Comparison of ENCODE assay signal across 18 cellular contexts in genomic region chrX:56505866-56506265, GRCh38.
"Had no signal": no experiment of that assay in that cellular context is flagged by ENCODE, and none has a peak within 500 bp of the region (broad histone marks: within the 10 kb centered on the region; RNA-seq: fewer than 3 reads in every experiment).

No MANE protein-coding gene starts in this region.

- H3K9me3 ChIP-seq: gastrocnemius medialis, lower lobe of right lung, pancreas had no signal

- H3K27ac ChIP-seq: gastrocnemius medialis, heart right ventricle, left ventricle myocardium inferior, lower lobe of right lung, pancreas, stomach had no signal

- DNase-seq: effector memory CD4-positive, alpha-beta T cell; gastrocnemius medialis; heart right ventricle; islet precursor cell; left cardiac atrium; left ventricle myocardium inferior; lower lobe of right lung; mesenchymal stem cell; naive B cell; occipital lobe; pancreas; small intestine; stimulated activated CD4-positive, alpha-beta T cell treated with anti-CD3 and anti-CD28 coated beads, Interleukin-12 subunit alpha, Interleukin-12 subunit beta, amount 100 ng/mL, for 4 hours; stimulated activated naive CD4-positive, alpha-beta T cell; stomach; substantia nigra; trophoblast cell had no signal

- H3K36me3 ChIP-seq: gastrocnemius medialis, heart right ventricle, left ventricle myocardium inferior, lower lobe of right lung, pancreas, stomach had no signal

- ATAC-seq: gastrocnemius medialis, heart right ventricle, left cardiac atrium, lower lobe of right lung, pancreas, right cardiac atrium had no signal

- H3K27me3 ChIP-seq: stomach had no signal

- H3K4me1 ChIP-seq: gastrocnemius medialis, heart right ventricle, left ventricle myocardium inferior, lower lobe of right lung, pancreas, stomach had no signal

- H3K4me3 ChIP-seq: gastrocnemius medialis, heart right ventricle, left ventricle myocardium inferior, lower lobe of right lung, pancreas, stomach had no signal

- FAIRE-seq: pancreas, small intestine had no signal
